In the genomic region with DNA sequence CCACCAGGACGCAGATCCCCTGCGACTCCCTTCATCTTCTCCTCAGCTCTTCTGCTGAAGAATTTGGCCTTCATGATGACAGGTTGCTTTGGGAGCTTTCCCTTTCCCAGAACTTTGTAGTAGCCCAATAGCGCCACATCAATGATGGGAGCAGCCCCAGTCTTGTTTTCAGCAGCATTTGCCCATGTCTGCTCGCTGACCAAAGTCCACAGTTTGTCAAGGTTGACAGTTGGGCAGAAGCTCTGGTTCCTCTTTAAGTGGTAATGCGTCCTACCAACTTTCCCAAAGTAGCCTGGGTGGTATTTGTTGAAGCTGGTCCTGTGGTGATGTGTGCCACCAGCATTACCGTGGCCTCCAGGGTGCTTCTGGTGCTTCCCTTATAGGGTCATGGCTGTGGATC, we compare ENCODE assay signal across 8 cellular contexts.
"Had no signal": no experiment of that assay in that cellular context is flagged by ENCODE, and none has a peak within 500 bp of the region (broad histone marks: within the 10 kb centered on the region; RNA-seq: fewer than 3 reads in every experiment).

No MANE protein-coding gene starts in this region.

- ATAC-seq: HCT116 had no signal

- H3K4me3 ChIP-seq: GM23248, HAP-1 had no signal

- H3K27ac ChIP-seq: GM23248, HL-60 had no signal

- H3K36me3 ChIP-seq: HAP-1 had no signal

- H3K4me1 ChIP-seq: HAP-1 had no signal

- DNase-seq: GM23248, GOT3, H7, HFFc6, IMR-90 had no signal

- H2AFZ ChIP-seq: GM23248 had no signal

- H3K9ac ChIP-seq: GM23248 had no signal
